Comparison of ENCODE assay signal across 8 cellular contexts in genomic region chr13:51125495-51126226, GRCh38. TPM values are rescaled to one million over a fixed set of nuclear protein-coding genes. Genes with fewer than 3 reads are reported as not detected.
DNase-seq lines count a peak whose midpoint lies in the region; ATAC-seq and TF ChIP-seq lines count a peak whose summit lies in the region.

No MANE protein-coding gene starts in this region.

- ATAC-seq in GM19328 (IDR thresholded peaks at IDR 0.05; ENCODE audit: unreplicated experiment), result peak; percentile 75
- peak; percentile 72 for ATAC-seq in HG03442 (IDR thresholded peaks at IDR 0.05; ENCODE audit: unreplicated experiment)

- H3K4me3 ChIP-seq in fibroblast of the aortic adventitia (ENCODE audit: low read depth, low read length), result no peak overlapping the region

- DNase-seq in Caki2 (ENCODE audit: low read depth) (peak; percentile 10), NCI-H460 (ENCODE audit: extremely low read depth, low read depth) (peak; percentile 52), fibroblast of the aortic adventitia (ENCODE audit: low read depth) (peak; percentile 62), occipital lobe (lab: John Stamatoyannopoulos, UW) (peak; percentile 4), ureter (ENCODE audit: low spot score) (no peak)
- peak; percentile 50 to 58 for DNase-seq in activated CD4-positive, alpha-beta T cell treated with anti-CD3 and anti-CD28 coated beads, Interleukin-2, amount 50 U/mL, for 48 hours

- peak; percentile 87 for TF ChIP-seq CTCF in fibroblast of the aortic adventitia (IDR thresholded peaks at IDR 0.05; ENCODE audit: insufficient read depth, low read length)

- in situ Hi-C loops in Caki2 (cut with HindIII; ENCODE audit: low pct_unique_long_range_greater_than_20kb, low sequenced_read_pairs), result no loop called here

RNA-seq across cellular contexts. Expression of gene C13orf42, which starts 14.6 kb away (rescaled TPM):
- not detected in 2 replicates for total RNA-seq in Caki2 (2014; rRNA removed; shearing (Covaris generic); ENCODE audit: low replicate concordance)
- 0.12 and 0.49 TPM in 2 replicates for total RNA-seq in NCI-H460 (2014; rRNA removed; shearing (Covaris generic))
- polyA plus RNA-seq in NCI-H460 (2014; cell fraction: nucleus; rRNA removed), result 0.12 and 0.67 TPM in 2 replicates
- total RNA-seq in fibroblast of the aortic adventitia (ENCODE audit: low replicate concordance), result not detected in 2 replicates
- total RNA-seq in occipital lobe, result not detected
- not detected for total RNA-seq in ureter
